24 cellular contexts compared by ENCODE assay signal in genomic region chr1:22600817-22601605, GRCh38. TPM values are rescaled to one million over a fixed set of nuclear protein-coding genes. Genes with fewer than 3 reads are reported as not detected.
A peak's percentile ranks its signal among the peaks of the same experiment; 100 is the strongest.
DNase-seq lines count a peak whose midpoint lies in the region; ATAC-seq, FAIRE-seq and TF ChIP-seq lines count a peak whose summit lies in the region.
"Had no signal": no experiment of that assay in that cellular context is flagged by ENCODE, and none has a peak within 500 bp of the region (broad histone marks: within the 10 kb centered on the region; RNA-seq: fewer than 3 reads in every experiment).

No MANE protein-coding gene starts in this region.

- DNase-seq in stimulated activated naive CD8-positive, alpha-beta T cell treated with anti-CD3 and anti-CD28 coated beads, Interleukin-15, amount 100 ng/mL, for 72 hours = no peak
- DNase-seq in stimulated activated naive CD8-positive, alpha-beta T cell treated with anti-CD3 and anti-CD28 coated beads, Interleukin-15, Interleukin-2, amounts not matched to agents 100 U/mL and 50 U/mL, for 24 hours = no peak
- no peak for DNase-seq in H1 (ENCODE audit: low read depth in 1 of 2, low spot score in 2 of 2)
- DNase-seq in mesenchymal stem cell = no peak
- DNase-seq in progenitor cell of endocrine pancreas (ENCODE audit: low spot score, unreplicated experiment) = no peak
- no peak for DNase-seq in NCI-H146 treated with DMSO at 0.1 percent for 48 hours (lab: John Stamatoyannopoulos, UW; ENCODE audit: unreplicated experiment)
- no peak for DNase-seq in stimulated activated naive B cell treated with anti-CD40 and anti-IgM and Interleukin-4, amounts not matched to agents 10 μg/mL and 1 μg/mL and 100 μg/mL, for 72 hours
- DNase-seq: 8988T; ACHN; AML-193; BE2C; CD4-positive, alpha-beta memory T cell; COR-L47; DMS79 treated with DMSO at 0.1 percent for 48 hours; GOT3; HCEC 1CT had no signal

- ATAC-seq in stimulated activated naive CD8-positive, alpha-beta T cell treated with anti-CD3 and anti-CD28 coated beads, Interleukin-15, amount 100 ng/mL, for 72 hours = peak; percentile 43
- ATAC-seq in stimulated activated naive CD8-positive, alpha-beta T cell treated with anti-CD3 and anti-CD28 coated beads, Interleukin-15, Interleukin-2, amounts not matched to agents 100 U/mL and 50 U/mL, for 24 hours = no peak
- peak; percentile 34 for ATAC-seq in stimulated activated memory B cell treated with anti-CD40 and anti-IgM and Interleukin-4, amounts not matched to agents 10 μg/mL and 1 μg/mL and 100 μg/mL, for 72 hours
- ATAC-seq in stimulated activated naive B cell treated with anti-CD40 and anti-IgM and Interleukin-4, amounts not matched to agents 10 μg/mL and 1 μg/mL and 100 μg/mL, for 72 hours (replicated peaks) = no peak

- no peak overlapping the region for H2AFZ ChIP-seq in H1 (ENCODE audit: low read length)
- no peak overlapping the region for H2AFZ ChIP-seq in mesenchymal stem cell (ENCODE audit: low read depth, low read length)

- no peak overlapping the region for H4K5ac ChIP-seq in H1 (ENCODE audit: insufficient read length, low read depth, low read length)

- H3K18ac ChIP-seq in H1 (ENCODE audit: extremely low read depth, low read length) (no peak overlapping the region; the same call in 1 of the 2 replicates), mesenchymal stem cell (ENCODE audit: low read depth in 1 of 2, low read length in 2 of 2) (no peak overlapping the region)

- no peak for TF ChIP-seq RAD21 in H1 (IDR thresholded peaks at IDR 0.05 in 1 of 2, conservative IDR thresholded peaks at IDR 0.05 in 1 of 2; ENCODE audit: low read depth in 2 of 2, low read length in 2 of 2)

- H3K79me1 ChIP-seq in H1 (ENCODE audit: low read depth, low read length) (no peaks in the 10 kb centered on the region), mesenchymal stem cell (replicated peaks; ENCODE audit: low read length, poor library complexity, severe bottlenecking) (no peaks in the 10 kb centered on the region)

- no peaks in the 10 kb centered on the region for H3K36me3 Mint-ChIP-seq in stimulated activated memory B cell treated with anti-CD40 and anti-IgM and Interleukin-4, amounts not matched to agents 10 μg/mL and 1 μg/mL and 100 μg/mL, for 72 hours
- H3K36me3 Mint-ChIP-seq in progenitor cell of endocrine pancreas (ENCODE audit: insufficient read depth) = no peaks in the 10 kb centered on the region
- H3K36me3 Mint-ChIP-seq in stimulated activated naive B cell treated with anti-CD40 and anti-IgM and Interleukin-4, amounts not matched to agents 10 μg/mL and 1 μg/mL and 100 μg/mL, for 72 hours = no peaks in the 10 kb centered on the region
- H3K36me3 Mint-ChIP-seq: CD4-positive, alpha-beta memory T cell had no signal

- CTCF ChIA-PET in H1 (lab: Charles Lee; ENCODE audit: partially characterized antibody) = interaction anchor here (0.7 to 1.1 kb wide), 4 partner anchors 12 to 259 kb away, joined by 3 read pairs; no protein-coding TSS in a partner anchor

- no peak overlapping the region for H3K27ac Mint-ChIP-seq in stimulated activated naive CD8-positive, alpha-beta T cell treated with anti-CD3 and anti-CD28 coated beads, Interleukin-15, amount 100 ng/mL, for 72 hours
- no peak overlapping the region for H3K27ac Mint-ChIP-seq in stimulated activated memory B cell treated with anti-CD40 and anti-IgM and Interleukin-4, amounts not matched to agents 10 μg/mL and 1 μg/mL and 100 μg/mL, for 72 hours
- no peak overlapping the region for H3K27ac Mint-ChIP-seq in progenitor cell of endocrine pancreas
- H3K27ac Mint-ChIP-seq in stimulated activated naive B cell treated with anti-CD40 and anti-IgM and Interleukin-4, amounts not matched to agents 10 μg/mL and 1 μg/mL and 100 μg/mL, for 72 hours = no peak overlapping the region
- H3K27ac Mint-ChIP-seq: CD4-positive, alpha-beta memory T cell had no signal

- H3K79me2 ChIP-seq in H1 (ENCODE audit: control insufficient read depth in 1 of 2, insufficient read depth in 2 of 2, low read length in 2 of 2) = no peaks in the 10 kb centered on the region

- TF ChIP-seq CTCF in H1 (IDR thresholded peaks at IDR 0.05; ENCODE audit: control extremely low read depth in 1 of 3, insufficient read depth in 1 of 3, low read depth in 1 of 3, low read length in 3 of 3) (no peak), progenitor cell of endocrine pancreas (IDR thresholded peaks at IDR 0.05; ENCODE audit: unreplicated experiment) (no peak)

- no peak overlapping the region for H2BK5ac ChIP-seq in H1 (ENCODE audit: low read depth, low read length)
- no peak overlapping the region for H2BK5ac ChIP-seq in mesenchymal stem cell (ENCODE audit: low read depth, low read length, poor library complexity, severe bottlenecking)

- no peaks in the 10 kb centered on the region for H3K4me1 Mint-ChIP-seq in stimulated activated naive CD8-positive, alpha-beta T cell treated with anti-CD3 and anti-CD28 coated beads, Interleukin-15, amount 100 ng/mL, for 72 hours
- no peaks in the 10 kb centered on the region for H3K4me1 Mint-ChIP-seq in stimulated activated memory B cell treated with anti-CD40 and anti-IgM and Interleukin-4, amounts not matched to agents 10 μg/mL and 1 μg/mL and 100 μg/mL, for 72 hours
- no peaks in the 10 kb centered on the region for H3K4me1 Mint-ChIP-seq in progenitor cell of endocrine pancreas (ENCODE audit: low read depth)
- H3K4me1 Mint-ChIP-seq in stimulated activated naive B cell treated with anti-CD40 and anti-IgM and Interleukin-4, amounts not matched to agents 10 μg/mL and 1 μg/mL and 100 μg/mL, for 72 hours = no peaks in the 10 kb centered on the region

- no peak overlapping the region for H3K56ac ChIP-seq in H1 (replicated peaks; ENCODE audit: insufficient read length, low read depth, low read length)

- TF ChIP-seq EP300 in H1 (IDR thresholded peaks at IDR 0.05; ENCODE audit: borderline replicate concordance in 1 of 2, low read depth in 2 of 2, low read length in 2 of 2) = no peak

- H3K9me3 Mint-ChIP-seq in stimulated activated naive CD8-positive, alpha-beta T cell treated with anti-CD3 and anti-CD28 coated beads, Interleukin-15, amount 100 ng/mL, for 72 hours = no peaks in the 10 kb centered on the region
- no peaks in the 10 kb centered on the region for H3K9me3 Mint-ChIP-seq in stimulated activated memory B cell treated with anti-CD40 and anti-IgM and Interleukin-4, amounts not matched to agents 10 μg/mL and 1 μg/mL and 100 μg/mL, for 72 hours
- no peaks in the 10 kb centered on the region for H3K9me3 Mint-ChIP-seq in progenitor cell of endocrine pancreas (ENCODE audit: low read depth)
- H3K9me3 Mint-ChIP-seq in stimulated activated naive B cell treated with anti-CD40 and anti-IgM and Interleukin-4, amounts not matched to agents 10 μg/mL and 1 μg/mL and 100 μg/mL, for 72 hours = no peaks in the 10 kb centered on the region
- H3K9me3 Mint-ChIP-seq: CD4-positive, alpha-beta memory T cell had no signal

- H3K23ac ChIP-seq in H1 (ENCODE audit: insufficient read length) (no peak overlapping the region), mesenchymal stem cell (ENCODE audit: low read length in 2 of 2) (no peak overlapping the region)

- H4K20me1 ChIP-seq in H1 (replicated peaks in 1 of 2; ENCODE audit: control insufficient read depth in 1 of 2, insufficient read depth in 2 of 2, low read length in 2 of 2) = peaks cover 0 to 1% of the 10 kb centered on the region in 2 experiments

- H3K23me2 ChIP-seq in H1 (ENCODE audit: low read depth, low read length) = peaks cover 2% of the 10 kb centered on the region; the same call in 1 of the 2 replicates

- no peak overlapping the region for H2BK20ac ChIP-seq in H1 (ENCODE audit: low read length)

- H3K4me2 ChIP-seq in H1 (ENCODE audit: insufficient read depth in 1 of 2, low read depth in 2 of 2, low read length in 2 of 2) (no peak overlapping the region), mesenchymal stem cell (ENCODE audit: low read length, poor library complexity, severe bottlenecking) (no peak overlapping the region)
- H3K4me2 ChIP-seq: A549; BLaER1 treated with 17β-estradiol and CSF1 and Interleukin-3, amounts not matched to agents 10 nM and 100 nM had no signal

- H3K4ac ChIP-seq in H1 (replicated peaks; ENCODE audit: insufficient read length, low read depth, low read length) (no peak overlapping the region), mesenchymal stem cell (ENCODE audit: low read depth in 1 of 2, low read length in 2 of 2) (no peak overlapping the region)

- H4K91ac ChIP-seq in H1 (replicated peaks; ENCODE audit: insufficient read length, low read length) = no peak overlapping the region
- H4K91ac ChIP-seq in mesenchymal stem cell (ENCODE audit: low read length) = no peak overlapping the region

- H3K4me1 ChIP-seq in H1 (replicated peaks in 1 of 4; ENCODE audit: control insufficient read depth in 3 of 4, insufficient read depth in 4 of 4, low read length in 3 of 4) = no peaks in the 10 kb centered on the region; a peak in 3 of 7 replicates
- no peaks in the 10 kb centered on the region for H3K4me1 ChIP-seq in mesenchymal stem cell (ENCODE audit: control insufficient read depth, insufficient read depth, low read depth, low read length)
- H3K4me1 ChIP-seq: A549, BE2C had no signal

- H3K14ac ChIP-seq in H1 (ENCODE audit: insufficient read length) (no peak overlapping the region), mesenchymal stem cell (ENCODE audit: low read length in 2 of 2) (peak overlapping the region in 1 of 2 experiments; percentile 30)

- H3K9ac ChIP-seq in H1 (replicated peaks in 1 of 4; ENCODE audit: extremely low read depth in 1 of 4, low read depth in 3 of 4, low read length in 3 of 4) (no peak overlapping the region), mesenchymal stem cell (ENCODE audit: low read length) (no peak overlapping the region)
- H3K9ac ChIP-seq: BLaER1 treated with 17β-estradiol and CSF1 and Interleukin-3, amounts not matched to agents 10 nM and 100 nM had no signal

- H3K27me3 ChIP-seq in H1 (replicated peaks in 1 of 4; ENCODE audit: control insufficient read depth in 3 of 4, extremely low read depth in 1 of 4, insufficient read depth in 3 of 4, low read length in 3 of 4) (0 out of 7 replicates have a peak, but pooled peaks cover 0 to 7% (median 0%) of the 10 kb centered on the region in 4 experiments), mesenchymal stem cell (ENCODE audit: control insufficient read depth in 1 of 2, insufficient read depth in 1 of 2, low read length in 2 of 2) (peaks cover 34 to 76% of the 10 kb centered on the region in 2 experiments)
- H3K27me3 ChIP-seq: BE2C; BLaER1 treated with 17β-estradiol and CSF1 and Interleukin-3, amounts not matched to agents 10 nM and 100 nM had no signal

- H4K8ac ChIP-seq in H1 (ENCODE audit: extremely low read depth, insufficient read depth, low read length) = peak overlapping the region; percentile 5; the same call in 1 of the 2 replicates
- H4K8ac ChIP-seq in mesenchymal stem cell (ENCODE audit: low read length) = no peak overlapping the region

- H2AK5ac ChIP-seq in H1 (ENCODE audit: low read depth, low read length) (no peak overlapping the region), mesenchymal stem cell (ENCODE audit: low read length, severe bottlenecking) (no peak overlapping the region)

- POLR2A ChIA-PET in H1 (lab: Charles Lee; ENCODE audit: partially characterized antibody) = interaction anchor here (1.3 kb wide), 1 partner anchor 11 kb away, joined by 7 read pairs; no protein-coding TSS in a partner anchor

- no peaks in the 10 kb centered on the region for H3K9me3 ChIP-seq in H1 (ENCODE audit: insufficient read depth in 2 of 2, low read depth in 1 of 2, low read length in 1 of 2)
- no peaks in the 10 kb centered on the region for H3K9me3 ChIP-seq in mesenchymal stem cell (ENCODE audit: control insufficient read depth, low read length)
- H3K9me3 ChIP-seq: A549; BE2C; BLaER1 treated with 17β-estradiol and CSF1 and Interleukin-3, amounts not matched to agents 10 nM and 100 nM had no signal

- no peak overlapping the region for H3K27ac ChIP-seq in H1 (ENCODE audit: low read depth, low read length)
- H3K27ac ChIP-seq in mesenchymal stem cell (ENCODE audit: low read length, poor library complexity, severe bottlenecking) = no peak overlapping the region
- H3K27ac ChIP-seq: A549; BLaER1 treated with 17β-estradiol and CSF1 and Interleukin-3, amounts not matched to agents 10 nM and 100 nM had no signal

- WGBS in H1 (ENCODE audit: extremely low coverage in 1 of 2, insufficient coverage in 1 of 2, insufficient read length in 1 of 2, insufficient replicate concordance in 2 of 2, low coverage in 1 of 2, low lambda C conversion rate in 2 of 2, missing lambda C conversion rate in 1 of 2), 2 experiments = 92% methylated on average over 24 of the region's 39 CpGs; no CpG with 5 or more reads in 1 of the 2 experiments
- WGBS in mesenchymal stem cell = 86% methylated on average over 39 of the region's 39 CpGs

- H3K36me3 ChIP-seq in H1 (ENCODE audit: control insufficient read depth in 2 of 4, insufficient read depth in 4 of 4, low read length in 3 of 4) (no peaks in the 10 kb centered on the region), mesenchymal stem cell (ENCODE audit: control insufficient read depth in 1 of 2, insufficient read depth in 2 of 2, low read depth in 1 of 2, low read length in 2 of 2) (no peaks in the 10 kb centered on the region)
- H3K36me3 ChIP-seq: BE2C; BLaER1 treated with 17β-estradiol and CSF1 and Interleukin-3, amounts not matched to agents 10 nM and 100 nM had no signal

- H3K4me3 ChIP-seq in H1 (ENCODE audit: extremely low read depth in 1 of 4, insufficient read depth in 2 of 4, low read depth in 3 of 4, low read length in 4 of 4) (no peak overlapping the region), mesenchymal stem cell (ENCODE audit: insufficient read depth in 1 of 2, low read depth in 1 of 2, low read length in 2 of 2) (no peak overlapping the region)
- H3K4me3 ChIP-seq: A549; BLaER1 treated with 17β-estradiol and CSF1 and Interleukin-3, amounts not matched to agents 10 nM and 100 nM had no signal

- FAIRE-seq in H1 (lab: Jason Lieb, UNC) = no peak
- FAIRE-seq: A549, GM12892 had no signal

- no peak overlapping the region for H2BK120ac ChIP-seq in H1 (replicated peaks; ENCODE audit: low read depth, low read length)
- no peak overlapping the region for H2BK120ac ChIP-seq in mesenchymal stem cell (ENCODE audit: low read depth, low read length)

- H2BK12ac ChIP-seq in H1 (ENCODE audit: low read depth, low read length) (no peak overlapping the region), mesenchymal stem cell (ENCODE audit: low read length in 2 of 2) (no peak overlapping the region)

- TF ChIP-seq POLR2A in H1 (IDR thresholded peaks at IDR 0.05; ENCODE audit: control extremely low read depth in 1 of 2, low read depth in 2 of 2, low read length in 2 of 2) = no peak

- peaks cover 50% of the 10 kb centered on the region for H3K27me3 Mint-ChIP-seq in stimulated activated naive CD8-positive, alpha-beta T cell treated with anti-CD3 and anti-CD28 coated beads, Interleukin-15, amount 100 ng/mL, for 72 hours
- peaks cover 61% of the 10 kb centered on the region for H3K27me3 Mint-ChIP-seq in stimulated activated memory B cell treated with anti-CD40 and anti-IgM and Interleukin-4, amounts not matched to agents 10 μg/mL and 1 μg/mL and 100 μg/mL, for 72 hours
- H3K27me3 Mint-ChIP-seq in progenitor cell of endocrine pancreas = peaks cover 47% of the 10 kb centered on the region
- H3K27me3 Mint-ChIP-seq in stimulated activated naive B cell treated with anti-CD40 and anti-IgM and Interleukin-4, amounts not matched to agents 10 μg/mL and 1 μg/mL and 100 μg/mL, for 72 hours = peaks cover 29 to 38% of the 10 kb centered on the region in 2 donors

- no peak overlapping the region for H3K4me3 Mint-ChIP-seq in stimulated activated naive CD8-positive, alpha-beta T cell treated with anti-CD3 and anti-CD28 coated beads, Interleukin-15, amount 100 ng/mL, for 72 hours
- H3K4me3 Mint-ChIP-seq in stimulated activated memory B cell treated with anti-CD40 and anti-IgM and Interleukin-4, amounts not matched to agents 10 μg/mL and 1 μg/mL and 100 μg/mL, for 72 hours = no peak overlapping the region
- H3K4me3 Mint-ChIP-seq in progenitor cell of endocrine pancreas (ENCODE audit: low read depth) = no peak overlapping the region
- H3K4me3 Mint-ChIP-seq in stimulated activated naive B cell treated with anti-CD40 and anti-IgM and Interleukin-4, amounts not matched to agents 10 μg/mL and 1 μg/mL and 100 μg/mL, for 72 hours = no peak overlapping the region
- H3K4me3 Mint-ChIP-seq: CD4-positive, alpha-beta memory T cell had no signal

- H2BK15ac ChIP-seq in H1 (ENCODE audit: low read length) = 0 out of 2 replicates have a peak overlapping the region, but pooled peaks have one; percentile 46
- H2BK15ac ChIP-seq in mesenchymal stem cell (ENCODE audit: low read depth, poor library complexity, severe bottlenecking) = peak overlapping the region; percentile 75

RNA-seq across cellular contexts. Expression of gene C1QA, which starts 35.4 kb away (rescaled TPM):
- total RNA-seq in H1 (2021; fragmentation: NEBNext Ultra II Directional; extraction: Animal tissue kit (Norgen Biotek cat#: 25700)) = not detected in 2 replicates
- not detected in 2 replicates for polyA plus RNA-seq in H1 (2011; rRNA removed)
- polyA plus RNA-seq in H1 (2011; cell fraction: cytosol; rRNA removed) = not detected
- polyA plus RNA-seq in H1 (2011; cell fraction: nucleus; rRNA removed) = not detected
- polyA plus RNA-seq in H1 (2012, experiment 1 of 2) = not detected in 4 replicates
- polyA plus RNA-seq in H1 (2012, experiment 2 of 2) = not detected
- polyA plus RNA-seq in H1 (2013, experiment 1 of 2) = not detected
- not detected for polyA plus RNA-seq in H1 (2013, experiment 2 of 2)
- polyA minus RNA-seq in H1 (2011; rRNA and poly(A)+ RNA removed) = not detected in 2 replicates
- polyA minus RNA-seq in H1 (2011; cell fraction: cytosol; rRNA and poly(A)+ RNA removed) = not detected
- not detected for polyA minus RNA-seq in H1 (2011; cell fraction: nucleus; rRNA and poly(A)+ RNA removed)
- not detected for polyA plus RNA-seq in mesenchymal stem cell (2013, experiment 1 of 2)
- not detected for polyA plus RNA-seq in mesenchymal stem cell (2013, experiment 2 of 2)
- total RNA-seq in progenitor cell of endocrine pancreas = not detected in 2 replicates
- total RNA-seq: Calu3, Daoy, G401, H7 had no signal
- polyA plus RNA-seq: A549; CD4-positive, alpha-beta memory T cell had no signal

RNA-seq across cellular contexts. Expression of gene EPHA8, which starts 37.7 kb away (rescaled TPM):
- 4.0 and 4.3 TPM in 2 replicates for total RNA-seq in H1 (2021; fragmentation: NEBNext Ultra II Directional; extraction: Animal tissue kit (Norgen Biotek cat#: 25700))
- polyA plus RNA-seq in H1 (2011; rRNA removed) = 8.4 and 9.5 TPM in 2 replicates
- polyA plus RNA-seq in H1 (2011; cell fraction: cytosol; rRNA removed) = 5.5 TPM
- 8.1 TPM for polyA plus RNA-seq in H1 (2011; cell fraction: nucleus; rRNA removed)
- 2.0 to 5.1 TPM (median 3.7 TPM) in 4 replicates for polyA plus RNA-seq in H1 (2012, experiment 1 of 2)
- 3.1 TPM for polyA plus RNA-seq in H1 (2012, experiment 2 of 2)
- 3.9 TPM for polyA plus RNA-seq in H1 (2013, experiment 1 of 2)
- 3.8 TPM for polyA plus RNA-seq in H1 (2013, experiment 2 of 2)
- 1.6 and 2.0 TPM in 2 replicates for polyA minus RNA-seq in H1 (2011; rRNA and poly(A)+ RNA removed)
- polyA minus RNA-seq in H1 (2011; cell fraction: cytosol; rRNA and poly(A)+ RNA removed) = 1.9 TPM
- 3.2 TPM for polyA minus RNA-seq in H1 (2011; cell fraction: nucleus; rRNA and poly(A)+ RNA removed)
- polyA plus RNA-seq in mesenchymal stem cell (2013, experiment 1 of 2) = not detected
- not detected for polyA plus RNA-seq in mesenchymal stem cell (2013, experiment 2 of 2)
- total RNA-seq in progenitor cell of endocrine pancreas = 0.11 and 0.24 TPM in 2 replicates
- total RNA-seq: Calu3; CD4-positive, alpha-beta memory T cell; Daoy; G401 had no signal
- polyA plus RNA-seq: A549; CD4-positive, alpha-beta memory T cell had no signal

RNA-seq across cellular contexts. Expression of gene C1QC, which starts 42.4 kb away (rescaled TPM):
- total RNA-seq in H1 (2021; fragmentation: NEBNext Ultra II Directional; extraction: Animal tissue kit (Norgen Biotek cat#: 25700)) = not detected in 2 replicates
- polyA plus RNA-seq in H1 (2011; rRNA removed) = not detected in 2 replicates
- not detected for polyA plus RNA-seq in H1 (2011; cell fraction: cytosol; rRNA removed)
- polyA plus RNA-seq in H1 (2011; cell fraction: nucleus; rRNA removed) = not detected
- not detected in 4 replicates for polyA plus RNA-seq in H1 (2012, experiment 1 of 2)
- not detected for polyA plus RNA-seq in H1 (2012, experiment 2 of 2)
- polyA plus RNA-seq in H1 (2013, experiment 1 of 2) = not detected
- not detected for polyA plus RNA-seq in H1 (2013, experiment 2 of 2)
- not detected in 2 replicates for polyA minus RNA-seq in H1 (2011; rRNA and poly(A)+ RNA removed)
- polyA minus RNA-seq in H1 (2011; cell fraction: cytosol; rRNA and poly(A)+ RNA removed) = not detected
- not detected for polyA minus RNA-seq in H1 (2011; cell fraction: nucleus; rRNA and poly(A)+ RNA removed)
- not detected for polyA plus RNA-seq in mesenchymal stem cell (2013, experiment 1 of 2)
- polyA plus RNA-seq in mesenchymal stem cell (2013, experiment 2 of 2) = not detected
- not detected in 2 replicates for total RNA-seq in progenitor cell of endocrine pancreas
- total RNA-seq: Calu3, Daoy, G401, H7 had no signal
- polyA plus RNA-seq: A549; CD4-positive, alpha-beta memory T cell had no signal

RNA-seq across cellular contexts. Expression of gene C1QB, which starts 52.0 kb away (rescaled TPM):
- total RNA-seq in H1 (2021; fragmentation: NEBNext Ultra II Directional; extraction: Animal tissue kit (Norgen Biotek cat#: 25700)) = not detected in 2 replicates
- not detected in 2 replicates for polyA plus RNA-seq in H1 (2011; rRNA removed)
- polyA plus RNA-seq in H1 (2011; cell fraction: cytosol; rRNA removed) = not detected
- not detected for polyA plus RNA-seq in H1 (2011; cell fraction: nucleus; rRNA removed)
- not detected in 4 replicates for polyA plus RNA-seq in H1 (2012, experiment 1 of 2)
- not detected for polyA plus RNA-seq in H1 (2012, experiment 2 of 2)
- not detected for polyA plus RNA-seq in H1 (2013, experiment 1 of 2)
- not detected for polyA plus RNA-seq in H1 (2013, experiment 2 of 2)
- polyA minus RNA-seq in H1 (2011; rRNA and poly(A)+ RNA removed) = not detected in 2 replicates
- polyA minus RNA-seq in H1 (2011; cell fraction: cytosol; rRNA and poly(A)+ RNA removed) = not detected
- polyA minus RNA-seq in H1 (2011; cell fraction: nucleus; rRNA and poly(A)+ RNA removed) = not detected
- not detected for polyA plus RNA-seq in mesenchymal stem cell (2013, experiment 1 of 2)
- polyA plus RNA-seq in mesenchymal stem cell (2013, experiment 2 of 2) = not detected
- total RNA-seq in progenitor cell of endocrine pancreas = not detected in 2 replicates
- total RNA-seq: Calu3, Daoy, G401, H7 had no signal
- polyA plus RNA-seq: A549; CD4-positive, alpha-beta memory T cell had no signal

Comparison
In these comparisons a context has a peak if more than half of its experiments do, and no peak if none do; other contexts are left out.
1. ATAC-seq: peak in stimulated activated naive CD8-positive, alpha-beta T cell treated with anti-CD3 and anti-CD28 coated beads, Interleukin-15, amount 100 ng/mL, for 72 hours (single experiment) and stimulated activated memory B cell treated with anti-CD40 and anti-IgM and Interleukin-4, amounts not matched to agents 10 μg/mL and 1 μg/mL and 100 μg/mL, for 72 hours (single experiment); none in stimulated activated naive CD8-positive, alpha-beta T cell treated with anti-CD3 and anti-CD28 coated beads, Interleukin-15, Interleukin-2, amounts not matched to agents 100 U/mL and 50 U/mL, for 24 hours (single experiment) and stimulated activated naive B cell treated with anti-CD40 and anti-IgM and Interleukin-4, amounts not matched to agents 10 μg/mL and 1 μg/mL and 100 μg/mL, for 72 hours (0 of 2).